Comparison of ENCODE assay signal across 19 cellular contexts in the genomic region with DNA sequence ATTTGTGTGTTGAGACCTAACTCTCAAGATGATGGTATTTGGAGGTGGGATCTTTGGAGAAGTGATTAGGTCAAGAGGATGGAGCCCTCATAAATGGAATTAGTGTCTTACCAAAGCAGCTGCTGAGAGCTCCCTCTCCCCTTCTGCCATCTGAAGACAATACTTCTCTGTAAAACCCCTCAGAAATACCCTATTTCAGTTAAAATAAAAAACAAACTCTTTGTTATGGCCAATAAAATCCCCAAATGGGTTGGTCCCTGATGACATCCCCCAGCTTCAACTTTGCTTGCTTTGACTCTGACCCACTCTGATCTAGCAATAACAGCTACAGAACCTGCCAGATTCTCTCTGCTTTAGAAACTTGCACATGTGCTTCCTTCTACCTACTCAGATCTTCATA.
"Had no signal": no experiment of that assay in that cellular context is flagged by ENCODE, and none has a peak within 500 bp of the region (broad histone marks: within the 10 kb centered on the region; RNA-seq: fewer than 3 reads in every experiment).

No MANE protein-coding gene starts in this region.

- H3K27ac Mint-ChIP-seq: activated CD8-positive, alpha-beta memory T cell treated with anti-CD3 and anti-CD28 coated beads, Interleukin-2, amount 10 ng/mL, durations not matched to agents 7 days and 5 days; activated naive CD4-positive, alpha-beta T cell treated with anti-CD3 and anti-CD28 coated beads, Interleukin-2, amount 50 U/mL, for 72 hours; activated T-cell treated with anti-CD3 and anti-CD28 coated beads, Interleukin-2, amount 50 U/mL, for 24 hours; dendritic cell treated with granulocyte-macrophage colony-stimulating factor and Interleukin-4, amounts not matched to agents 40 ng/mL and 50 ng/mL, for 4 days; effector memory CD8-positive, alpha-beta T cell; stimulated activated naive CD8-positive, alpha-beta T cell treated with anti-CD3 and anti-CD28 coated beads, Interleukin-15, Interleukin-2, amounts not matched to agents 100 ng/mL and 50 ng/mL, for 24 hours had no signal

- H3K36me3 ChIP-seq: ovary had no signal

- H3K9me3 Mint-ChIP-seq: activated T-cell treated with anti-CD3 and anti-CD28 coated beads, Interleukin-2, amount 50 U/mL, for 24 hours; brain; central memory CD8-positive, alpha-beta T cell; dendritic cell treated with granulocyte-macrophage colony-stimulating factor and Interleukin-4, amounts not matched to agents 40 ng/mL and 50 ng/mL, for 4 days; neural crest cell; stimulated activated naive CD8-positive, alpha-beta T cell treated with anti-CD3 and anti-CD28 coated beads, Interleukin-15, Interleukin-2, amounts not matched to agents 100 ng/mL and 50 ng/mL, for 24 hours had no signal

- H3K4me3 ChIP-seq: hepatocyte, ovary, testis had no signal

- H3K4me1 ChIP-seq: testis had no signal

- H3K27me3 ChIP-seq: hepatocyte, ovary, testis had no signal

- H3K36me3 Mint-ChIP-seq: activated CD8-positive, alpha-beta memory T cell treated with anti-CD3 and anti-CD28 coated beads, Interleukin-2, amount 10 ng/mL, durations not matched to agents 7 days and 5 days; activated naive CD4-positive, alpha-beta T cell treated with anti-CD3 and anti-CD28 coated beads, Interleukin-2, amount 50 U/mL, for 72 hours had no signal

- H3K4me1 Mint-ChIP-seq: activated CD8-positive, alpha-beta memory T cell treated with anti-CD3 and anti-CD28 coated beads, Interleukin-2, amount 10 ng/mL, durations not matched to agents 7 days and 5 days; central memory CD8-positive, alpha-beta T cell had no signal

- H3K4me3 Mint-ChIP-seq: activated CD8-positive, alpha-beta memory T cell treated with anti-CD3 and anti-CD28 coated beads, Interleukin-2, amount 10 ng/mL, durations not matched to agents 7 days and 5 days; activated T-cell treated with anti-CD3 and anti-CD28 coated beads, Interleukin-2, amount 50 U/mL, for 24 hours; brain; central memory CD8-positive, alpha-beta T cell; dendritic cell treated with granulocyte-macrophage colony-stimulating factor and Interleukin-4, amounts not matched to agents 40 ng/mL and 50 ng/mL, for 4 days; effector memory CD8-positive, alpha-beta T cell; neural crest cell; stimulated activated naive CD8-positive, alpha-beta T cell treated with anti-CD3 and anti-CD28 coated beads, Interleukin-15, Interleukin-2, amounts not matched to agents 100 ng/mL and 50 ng/mL, for 24 hours had no signal

- H3K9me3 ChIP-seq: ovary, testis had no signal

- H3K27ac ChIP-seq: hepatocyte, ovary, testis had no signal

- DNase-seq: activated CD4-positive, alpha-beta T cell treated with anti-CD3 and anti-CD28 coated beads, Interleukin-2, amount 50 U/mL, for 4 hours; activated CD8-positive, alpha-beta memory T cell treated with anti-CD3 and anti-CD28 coated beads, Interleukin-2, amount 10 ng/mL, durations not matched to agents 7 days and 5 days; activated effector memory CD4-positive, alpha-beta T cell treated with Interleukin-2 at 50 U/mL for 16 hours; activated T-cell treated with anti-CD3 and anti-CD28 coated beads, Interleukin-2, amount 50 U/mL, for 24 hours; amniotic stem cell; effector memory CD8-positive, alpha-beta T cell; kidney glomerular epithelial cell; ovary; stimulated activated CD4-positive, alpha-beta T cell treated with anti-CD3 and anti-CD28 coated beads, Interleukin-4, amount 100 ng/mL, for 1 hour; stimulated activated CD8-positive, alpha-beta memory T cell treated with anti-CD3 and anti-CD28 coated beads, Interleukin-4, amount 100 ng/mL, for 48 hours; testis had no signal

- H3K27me3 Mint-ChIP-seq: activated T-cell treated with anti-CD3 and anti-CD28 coated beads, Interleukin-2, amount 50 U/mL, for 24 hours; brain; central memory CD8-positive, alpha-beta T cell; effector memory CD8-positive, alpha-beta T cell had no signal

- ATAC-seq: activated CD4-positive, CD25-positive, alpha-beta regulatory T cell treated with anti-CD3 and anti-CD28 coated beads, Interleukin-2, amount 50 U/mL, for 24 hours; activated CD8-positive, alpha-beta memory T cell treated with anti-CD3 and anti-CD28 coated beads, Interleukin-2, amount 10 ng/mL, durations not matched to agents 7 days and 5 days; activated naive CD4-positive, alpha-beta T cell treated with anti-CD3 and anti-CD28 coated beads, Interleukin-2, amount 50 U/mL, for 72 hours; effector memory CD8-positive, alpha-beta T cell had no signal
